Comparison of ENCODE assay signal across 10 cellular contexts in the genomic region with DNA sequence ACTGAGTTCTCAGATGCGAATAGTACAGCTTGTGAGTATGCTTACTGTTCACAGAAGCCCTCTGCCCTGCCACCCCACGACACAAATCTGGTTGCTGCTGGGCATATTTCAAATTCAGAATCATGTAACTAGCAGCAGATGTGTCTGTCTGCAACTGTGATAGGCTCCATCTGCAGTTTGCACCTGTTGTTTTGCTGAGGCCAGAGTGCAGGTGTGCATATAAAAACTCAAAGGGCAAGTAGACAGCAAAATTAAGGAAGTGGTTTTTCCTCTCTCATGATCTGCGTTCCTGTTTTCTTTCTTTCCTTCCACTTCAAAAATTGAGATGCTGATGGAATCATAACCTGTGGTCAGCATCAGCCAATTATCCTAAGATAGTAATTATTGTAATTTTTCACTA.
DNase-seq lines count a peak whose midpoint lies in the region; ATAC-seq and TF ChIP-seq lines count a peak whose summit lies in the region.
"Had no signal": no experiment of that assay in that cellular context is flagged by ENCODE, and none has a peak within 500 bp of the region (broad histone marks: within the 10 kb centered on the region; RNA-seq: fewer than 3 reads in every experiment).

No MANE protein-coding gene starts in this region.

- H3K27ac Mint-ChIP-seq in T-helper 17 cell (no peak overlapping the region), osteocyte (ENCODE audit: unreplicated experiment) (no peak overlapping the region)

- no peaks in the 10 kb centered on the region for H3K36me3 Mint-ChIP-seq in T-helper 17 cell (ENCODE audit: low read depth)
- H3K36me3 Mint-ChIP-seq in osteocyte (ENCODE audit: unreplicated experiment), result no peaks in the 10 kb centered on the region

- no peak overlapping the region for H3K4me3 Mint-ChIP-seq in T-helper 17 cell
- H3K4me3 Mint-ChIP-seq in osteocyte (ENCODE audit: unreplicated experiment), result no peak overlapping the region
- H3K4me3 Mint-ChIP-seq: activated T-cell treated with anti-CD3 and anti-CD28 coated beads, Interleukin-2, amount 50 U/mL, for 4 hours had no signal

- DNase-seq in COR-L47 (lab: John Stamatoyannopoulos, UW) (peak; percentile 53), NCI-H526 treated with DMSO at 0.1 percent for 48 hours (lab: John Stamatoyannopoulos, UW) (peak; percentile 73), T-helper 17 cell (no peak), osteocyte (ENCODE audit: extremely low spot score, unreplicated experiment) (no peak), Ammon's horn (ENCODE audit: low spot score) (no peak), cerebellum (ENCODE audit: low spot score) (no peak)
- DNase-seq: activated T-cell treated with anti-CD3 and anti-CD28 coated beads, Interleukin-2, amount 50 U/mL, for 4 hours; stimulated activated CD4-positive, alpha-beta T cell treated with anti-CD3 and anti-CD28 coated beads, Interleukin-4, amount 100 ng/mL, for 4 hours had no signal

- H3K27me3 Mint-ChIP-seq in T-helper 17 cell (no peaks in the 10 kb centered on the region), osteocyte (ENCODE audit: unreplicated experiment) (no peaks in the 10 kb centered on the region)

- no peak for TF ChIP-seq CTCF in osteocyte (IDR thresholded peaks at IDR 0.05)

- no peaks in the 10 kb centered on the region for H3K9me3 ChIP-seq in T-helper 17 cell (ENCODE audit: control insufficient read depth, low read length, poor library complexity, severe bottlenecking)

- H3K9me3 Mint-ChIP-seq in osteocyte (ENCODE audit: unreplicated experiment), result no peaks in the 10 kb centered on the region

- H3K4me1 Mint-ChIP-seq in T-helper 17 cell (no peaks in the 10 kb centered on the region), osteocyte (ENCODE audit: unreplicated experiment) (peaks cover 17% of the 10 kb centered on the region)

- ATAC-seq in GM21367 (IDR thresholded peaks at IDR 0.05; ENCODE audit: unreplicated experiment), result peak; percentile 45
- ATAC-seq in HG03432 (IDR thresholded peaks at IDR 0.05; ENCODE audit: unreplicated experiment), result peak; percentile 74
- no peak for ATAC-seq in T-helper 17 cell
- ATAC-seq: activated T-cell treated with anti-CD3 and anti-CD28 coated beads, Interleukin-2, amount 50 U/mL, for 4 hours had no signal

Comparison
In these comparisons a context has a peak if more than half of its experiments do, and no peak if none do; other contexts are left out.
1. DNase-seq: peak in COR-L47 (single experiment) and NCI-H526 treated with DMSO at 0.1 percent for 48 hours (single experiment); none in T-helper 17 cell (0 of 3), osteocyte (single experiment), Ammon's horn (single experiment) and cerebellum (single experiment).